ENCODE assay signal across 1 cellular context in genomic region chr12:75883241-75883640, GRCh38.
TF ChIP-seq lines count a peak whose summit lies in the region.

No MANE protein-coding gene starts in this region.

TF ChIP-seq in IMR-90, 13 proteins besides CTCF, POLR2A, EP300 and RAD21:
- TF ChIP-seq MXI1 (IDR thresholded peaks at IDR 0.05; ENCODE audit: borderline replicate concordance, low read depth, low read length) (no peak), SMC3 (IDR thresholded peaks at IDR 0.05; ENCODE audit: low read depth, low read length) (no peak), BHLHE40 (IDR thresholded peaks at IDR 0.05; ENCODE audit: low read depth, low read length) (no peak)
